1 cellular context compared by ENCODE assay signal in the genomic region with DNA sequence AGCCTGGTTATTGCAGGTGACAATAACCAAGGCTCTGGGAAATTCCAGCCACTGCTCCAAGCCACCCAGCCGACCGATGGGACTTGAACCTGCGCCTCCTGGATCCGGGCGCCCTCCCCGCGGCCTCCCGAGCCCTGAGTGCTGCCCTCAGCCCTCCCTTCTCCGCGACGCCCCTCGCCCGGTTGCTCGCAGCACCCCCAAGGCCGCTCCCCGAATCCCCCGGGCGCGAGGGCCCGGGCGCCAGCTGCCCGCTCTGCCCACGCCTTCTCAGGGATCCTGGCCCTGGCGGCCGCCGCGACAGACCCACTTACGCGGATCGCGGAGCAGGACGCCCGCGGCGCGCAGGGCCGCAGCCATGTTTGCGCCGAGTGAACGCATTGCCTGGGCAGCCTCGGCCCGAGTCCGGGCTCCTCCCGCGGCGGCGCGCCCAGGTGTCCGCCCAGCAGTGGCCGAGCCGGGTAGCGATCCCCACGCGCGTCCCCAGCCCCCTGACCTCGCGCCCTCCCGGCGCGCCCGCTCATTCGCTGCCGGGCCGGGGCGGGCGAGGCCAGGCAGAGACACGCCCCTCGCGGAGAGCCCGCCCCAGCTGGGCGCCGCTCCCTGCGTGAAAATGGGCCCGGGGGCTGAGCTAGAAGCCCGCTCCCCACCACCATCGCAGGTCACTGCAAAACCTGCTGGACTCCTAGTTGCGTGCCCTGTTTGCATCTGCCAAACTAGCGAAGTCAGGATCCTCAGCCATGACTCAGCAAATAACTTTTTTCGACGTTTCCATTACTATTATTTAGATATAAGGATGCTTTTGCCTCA.
TF ChIP-seq lines count a peak whose summit lies in the region.

A gene with protein sequence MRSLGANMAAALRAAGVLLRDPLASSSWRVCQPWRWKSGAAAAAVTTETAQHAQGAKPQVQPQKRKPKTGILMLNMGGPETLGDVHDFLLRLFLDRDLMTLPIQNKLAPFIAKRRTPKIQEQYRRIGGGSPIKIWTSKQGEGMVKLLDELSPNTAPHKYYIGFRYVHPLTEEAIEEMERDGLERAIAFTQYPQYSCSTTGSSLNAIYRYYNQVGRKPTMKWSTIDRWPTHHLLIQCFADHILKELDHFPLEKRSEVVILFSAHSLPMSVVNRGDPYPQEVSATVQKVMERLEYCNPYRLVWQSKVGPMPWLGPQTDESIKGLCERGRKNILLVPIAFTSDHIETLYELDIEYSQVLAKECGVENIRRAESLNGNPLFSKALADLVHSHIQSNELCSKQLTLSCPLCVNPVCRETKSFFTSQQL (minus strand): TSS at position 460 of the 807 bp plus-strand sequence. CDS start 82 bp downstream, at position 378.

TF ChIP-seq in K562, 482 proteins besides CTCF, POLR2A, EP300 and RAD21 (continued from another document and continues in another):
- TF ChIP-seq, protein P1, sequence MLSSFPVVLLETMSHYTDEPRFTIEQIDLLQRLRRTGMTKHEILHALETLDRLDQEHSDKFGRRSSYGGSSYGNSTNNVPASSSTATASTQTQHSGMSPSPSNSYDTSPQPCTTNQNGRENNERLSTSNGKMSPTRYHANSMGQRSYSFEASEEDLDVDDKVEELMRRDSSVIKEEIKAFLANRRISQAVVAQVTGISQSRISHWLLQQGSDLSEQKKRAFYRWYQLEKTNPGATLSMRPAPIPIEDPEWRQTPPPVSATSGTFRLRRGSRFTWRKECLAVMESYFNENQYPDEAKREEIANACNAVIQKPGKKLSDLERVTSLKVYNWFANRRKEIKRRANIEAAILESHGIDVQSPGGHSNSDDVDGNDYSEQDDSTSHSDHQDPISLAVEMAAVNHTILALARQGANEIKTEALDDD (IDR thresholded peaks at IDR 0.05), result no peak
- TF ChIP-seq ERF (CRISPR knock-in tag; IDR thresholded peaks at IDR 0.05) (0 out of 2 replicates have a peak, but pooled peaks have one; percentile 36), HNRNPLL (IDR thresholded peaks at IDR 0.05; ENCODE audit: low read depth, low read length, poor library complexity, severe bottlenecking) (peak; percentile 98), CHD1 (IDR thresholded peaks at IDR 0.05; ENCODE audit: low read length) (peak; percentile 74), NFIC (IDR thresholded peaks at IDR 0.05) (no peak), NCOA1 (IDR thresholded peaks at IDR 0.05; ENCODE audit: low read depth) (no peak), ZNF785 (CRISPR knock-in tag; IDR thresholded peaks at IDR 0.05) (no peak), CBFA2T3 (IDR thresholded peaks at IDR 0.05) (no peak), KLF10 (CRISPR knock-in tag; IDR thresholded peaks at IDR 0.05) (no peak), POLR2G (IDR thresholded peaks at IDR 0.05; ENCODE audit: low read depth, low read length) (peak; percentile 92), POLR2B (IDR thresholded peaks at IDR 0.05; ENCODE audit: low read depth, partially characterized antibody) (no peak), HMG20A (CRISPR knock-in tag; conservative IDR thresholded peaks at IDR 0.05) (no peak), ZNF274 (IDR thresholded peaks at IDR 0.05; ENCODE audit: borderline replicate concordance, low read depth, low read length) (no peak), SMAD1 (IDR thresholded peaks at IDR 0.05; ENCODE audit: low read depth, low read length, partially characterized antibody) (no peak), NFE2 (IDR thresholded peaks at IDR 0.05; ENCODE audit: low read depth) (peak; percentile 95), CHD4 (IDR thresholded peaks at IDR 0.05; ENCODE audit: insufficient read depth, insufficient replicate concordance, low read depth, low read length, poor library complexity, severe bottlenecking) (no peak), U2AF1 (optimal IDR thresholded peaks at IDR 0.05; ENCODE audit: low read depth, low read length) (peak; percentile 40), PML (IDR thresholded peaks at IDR 0.05; ENCODE audit: low read length) (no peak), MTA3 (IDR thresholded peaks at IDR 0.05; ENCODE audit: borderline replicate concordance) (peak; percentile 75; the same call in 1 of the 2 replicates), SMAD3 (CRISPR knock-in tag; conservative IDR thresholded peaks at IDR 0.05) (no peak), HDGF (IDR thresholded peaks at IDR 0.05) (no peak)
- TF ChIP-seq, protein P2, sequence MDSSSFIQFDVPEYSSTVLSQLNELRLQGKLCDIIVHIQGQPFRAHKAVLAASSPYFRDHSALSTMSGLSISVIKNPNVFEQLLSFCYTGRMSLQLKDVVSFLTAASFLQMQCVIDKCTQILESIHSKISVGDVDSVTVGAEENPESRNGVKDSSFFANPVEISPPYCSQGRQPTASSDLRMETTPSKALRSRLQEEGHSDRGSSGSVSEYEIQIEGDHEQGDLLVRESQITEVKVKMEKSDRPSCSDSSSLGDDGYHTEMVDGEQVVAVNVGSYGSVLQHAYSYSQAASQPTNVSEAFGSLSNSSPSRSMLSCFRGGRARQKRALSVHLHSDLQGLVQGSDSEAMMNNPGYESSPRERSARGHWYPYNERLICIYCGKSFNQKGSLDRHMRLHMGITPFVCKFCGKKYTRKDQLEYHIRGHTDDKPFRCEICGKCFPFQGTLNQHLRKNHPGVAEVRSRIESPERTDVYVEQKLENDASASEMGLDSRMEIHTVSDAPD (CRISPR knock-in tag; IDR thresholded peaks at IDR 0.05), result no peak
- TF ChIP-seq, protein P3, sequence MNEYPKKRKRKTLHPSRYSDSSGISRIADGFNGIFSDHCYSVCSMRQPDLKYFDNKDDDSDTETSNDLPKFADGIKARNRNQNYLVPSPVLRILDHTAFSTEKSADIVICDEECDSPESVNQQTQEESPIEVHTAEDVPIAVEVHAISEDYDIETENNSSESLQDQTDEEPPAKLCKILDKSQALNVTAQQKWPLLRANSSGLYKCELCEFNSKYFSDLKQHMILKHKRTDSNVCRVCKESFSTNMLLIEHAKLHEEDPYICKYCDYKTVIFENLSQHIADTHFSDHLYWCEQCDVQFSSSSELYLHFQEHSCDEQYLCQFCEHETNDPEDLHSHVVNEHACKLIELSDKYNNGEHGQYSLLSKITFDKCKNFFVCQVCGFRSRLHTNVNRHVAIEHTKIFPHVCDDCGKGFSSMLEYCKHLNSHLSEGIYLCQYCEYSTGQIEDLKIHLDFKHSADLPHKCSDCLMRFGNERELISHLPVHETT (CRISPR knock-in tag; conservative IDR thresholded peaks at IDR 0.05 in 1 of 2, IDR thresholded peaks at IDR 0.05 in 1 of 2), result 0 out of 4 replicates have a peak, but pooled peaks of 1 of the 2 experiments have one; percentile 31
- TF ChIP-seq, protein P4, sequence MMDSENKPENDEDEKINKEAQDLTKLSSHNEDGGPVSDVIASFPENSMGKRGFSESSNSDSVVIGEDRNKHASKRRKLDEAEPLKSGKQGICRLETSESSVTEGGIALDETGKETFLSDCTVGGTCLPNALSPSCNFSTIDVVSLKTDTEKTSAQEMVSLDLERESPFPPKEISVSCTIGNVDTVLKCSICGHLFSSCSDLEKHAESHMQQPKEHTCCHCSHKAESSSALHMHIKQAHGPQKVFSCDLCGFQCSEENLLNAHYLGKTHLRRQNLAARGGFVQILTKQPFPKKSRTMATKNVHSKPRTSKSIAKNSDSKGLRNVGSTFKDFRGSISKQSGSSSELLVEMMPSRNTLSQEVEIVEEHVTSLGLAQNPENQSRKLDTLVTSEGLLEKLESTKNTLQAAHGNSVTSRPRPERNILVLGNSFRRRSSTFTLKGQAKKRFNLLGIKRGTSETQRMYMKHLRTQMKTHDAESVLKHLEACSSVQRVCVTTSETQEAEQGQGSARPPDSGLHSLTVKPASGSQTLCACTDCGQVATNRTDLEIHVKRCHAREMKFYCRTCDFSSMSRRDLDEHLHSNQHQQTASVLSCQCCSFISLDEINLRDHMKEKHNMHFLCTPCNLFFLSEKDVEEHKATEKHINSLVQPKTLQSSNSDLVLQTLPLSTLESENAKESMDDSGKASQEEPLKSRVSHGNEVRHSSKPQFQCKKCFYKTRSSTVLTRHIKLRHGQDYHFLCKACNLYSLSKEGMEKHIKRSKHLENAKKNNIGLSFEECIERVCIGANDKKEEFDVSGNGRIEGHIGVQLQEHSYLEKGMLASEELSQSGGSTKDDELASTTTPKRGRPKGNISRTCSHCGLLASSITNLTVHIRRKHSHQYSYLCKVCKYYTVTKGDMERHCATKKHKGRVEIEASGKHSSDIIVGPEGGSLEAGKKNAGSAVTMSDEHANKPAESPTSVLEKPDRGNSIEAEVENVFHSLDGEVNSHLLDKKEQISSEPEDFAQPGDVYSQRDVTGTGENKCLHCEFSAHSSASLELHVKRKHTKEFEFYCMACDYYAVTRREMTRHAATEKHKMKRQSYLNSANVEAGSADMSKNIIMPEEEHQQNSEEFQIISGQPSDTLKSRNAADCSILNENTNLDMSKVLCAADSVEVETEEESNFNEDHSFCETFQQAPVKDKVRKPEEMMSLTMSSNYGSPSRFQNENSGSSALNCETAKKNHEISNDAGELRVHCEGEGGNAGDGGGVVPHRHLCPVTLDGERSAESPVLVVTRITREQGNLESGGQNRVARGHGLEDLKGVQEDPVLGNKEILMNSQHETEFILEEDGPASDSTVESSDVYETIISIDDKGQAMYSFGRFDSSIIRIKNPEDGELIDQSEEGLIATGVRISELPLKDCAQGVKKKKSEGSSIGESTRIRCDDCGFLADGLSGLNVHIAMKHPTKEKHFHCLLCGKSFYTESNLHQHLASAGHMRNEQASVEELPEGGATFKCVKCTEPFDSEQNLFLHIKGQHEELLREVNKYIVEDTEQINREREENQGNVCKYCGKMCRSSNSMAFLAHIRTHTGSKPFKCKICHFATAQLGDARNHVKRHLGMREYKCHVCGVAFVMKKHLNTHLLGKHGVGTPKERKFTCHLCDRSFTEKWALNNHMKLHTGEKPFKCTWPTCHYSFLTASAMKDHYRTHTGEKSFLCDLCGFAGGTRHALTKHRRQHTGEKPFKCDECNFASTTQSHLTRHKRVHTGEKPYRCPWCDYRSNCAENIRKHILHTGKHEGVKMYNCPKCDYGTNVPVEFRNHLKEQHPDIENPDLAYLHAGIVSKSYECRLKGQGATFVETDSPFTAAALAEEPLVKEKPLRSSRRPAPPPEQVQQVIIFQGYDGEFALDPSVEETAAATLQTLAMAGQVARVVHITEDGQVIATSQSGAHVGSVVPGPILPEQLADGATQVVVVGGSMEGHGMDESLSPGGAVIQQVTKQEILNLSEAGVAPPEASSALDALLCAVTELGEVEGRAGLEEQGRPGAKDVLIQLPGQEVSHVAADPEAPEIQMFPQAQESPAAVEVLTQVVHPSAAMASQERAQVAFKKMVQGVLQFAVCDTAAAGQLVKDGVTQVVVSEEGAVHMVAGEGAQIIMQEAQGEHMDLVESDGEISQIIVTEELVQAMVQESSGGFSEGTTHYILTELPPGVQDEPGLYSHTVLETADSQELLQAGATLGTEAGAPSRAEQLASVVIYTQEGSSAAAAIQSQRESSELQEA (IDR thresholded peaks at IDR 0.05; ENCODE audit: low read depth), result no peak
- TF ChIP-seq, protein P5, sequence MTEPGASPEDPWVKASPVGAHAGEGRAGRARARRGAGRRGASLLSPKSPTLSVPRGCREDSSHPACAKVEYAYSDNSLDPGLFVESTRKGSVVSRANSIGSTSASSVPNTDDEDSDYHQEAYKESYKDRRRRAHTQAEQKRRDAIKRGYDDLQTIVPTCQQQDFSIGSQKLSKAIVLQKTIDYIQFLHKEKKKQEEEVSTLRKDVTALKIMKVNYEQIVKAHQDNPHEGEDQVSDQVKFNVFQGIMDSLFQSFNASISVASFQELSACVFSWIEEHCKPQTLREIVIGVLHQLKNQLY (CRISPR knock-in tag; conservative IDR thresholded peaks at IDR 0.05), result no peak
- TF ChIP-seq, protein P6, sequence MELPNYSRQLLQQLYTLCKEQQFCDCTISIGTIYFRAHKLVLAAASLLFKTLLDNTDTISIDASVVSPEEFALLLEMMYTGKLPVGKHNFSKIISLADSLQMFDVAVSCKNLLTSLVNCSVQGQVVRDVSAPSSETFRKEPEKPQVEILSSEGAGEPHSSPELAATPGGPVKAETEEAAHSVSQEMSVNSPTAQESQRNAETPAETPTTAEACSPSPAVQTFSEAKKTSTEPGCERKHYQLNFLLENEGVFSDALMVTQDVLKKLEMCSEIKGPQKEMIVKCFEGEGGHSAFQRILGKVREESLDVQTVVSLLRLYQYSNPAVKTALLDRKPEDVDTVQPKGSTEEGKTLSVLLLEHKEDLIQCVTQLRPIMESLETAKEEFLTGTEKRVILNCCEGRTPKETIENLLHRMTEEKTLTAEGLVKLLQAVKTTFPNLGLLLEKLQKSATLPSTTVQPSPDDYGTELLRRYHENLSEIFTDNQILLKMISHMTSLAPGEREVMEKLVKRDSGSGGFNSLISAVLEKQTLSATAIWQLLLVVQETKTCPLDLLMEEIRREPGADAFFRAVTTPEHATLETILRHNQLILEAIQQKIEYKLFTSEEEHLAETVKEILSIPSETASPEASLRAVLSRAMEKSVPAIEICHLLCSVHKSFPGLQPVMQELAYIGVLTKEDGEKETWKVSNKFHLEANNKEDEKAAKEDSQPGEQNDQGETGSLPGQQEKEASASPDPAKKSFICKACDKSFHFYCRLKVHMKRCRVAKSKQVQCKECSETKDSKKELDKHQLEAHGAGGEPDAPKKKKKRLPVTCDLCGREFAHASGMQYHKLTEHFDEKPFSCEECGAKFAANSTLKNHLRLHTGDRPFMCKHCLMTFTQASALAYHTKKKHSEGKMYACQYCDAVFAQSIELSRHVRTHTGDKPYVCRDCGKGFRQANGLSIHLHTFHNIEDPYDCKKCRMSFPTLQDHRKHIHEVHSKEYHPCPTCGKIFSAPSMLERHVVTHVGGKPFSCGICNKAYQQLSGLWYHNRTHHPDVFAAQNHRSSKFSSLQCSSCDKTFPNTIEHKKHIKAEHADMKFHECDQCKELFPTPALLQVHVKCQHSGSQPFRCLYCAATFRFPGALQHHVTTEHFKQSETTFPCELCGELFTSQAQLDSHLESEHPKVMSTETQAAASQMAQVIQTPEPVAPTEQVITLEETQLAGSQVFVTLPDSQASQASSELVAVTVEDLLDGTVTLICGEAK (IDR thresholded peaks at IDR 0.05), result no peak
- TF ChIP-seq, protein P6 (CRISPR knock-in tag; IDR thresholded peaks at IDR 0.05), result no peak
